1 cellular context compared by ENCODE assay signal in the genomic region with DNA sequence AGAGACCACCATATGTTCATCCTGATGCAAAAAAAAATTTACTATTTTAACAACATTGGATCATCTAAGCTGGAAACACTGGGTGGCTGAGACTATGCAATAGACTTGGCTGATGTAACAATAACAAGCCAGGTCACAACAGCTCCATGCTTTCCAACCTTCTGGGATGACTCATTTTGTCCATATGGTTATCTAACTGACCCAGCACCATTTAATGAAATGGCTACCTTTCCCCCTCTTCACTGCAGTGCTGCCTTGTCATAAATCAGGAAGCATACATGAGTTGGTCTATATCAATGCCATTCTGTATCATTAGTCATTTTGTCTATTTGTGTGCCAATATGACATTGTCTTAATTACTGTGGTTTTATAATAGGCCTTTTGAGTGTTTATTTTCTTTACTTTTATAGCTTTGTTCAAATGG.
TF ChIP-seq lines count a peak whose summit lies in the region.

No MANE protein-coding gene starts in this region.

TF ChIP-seq in K562, 482 proteins besides CTCF, POLR2A, EP300 and RAD21 (continued from another document and continues in another):
- TF ChIP-seq, protein P1, sequence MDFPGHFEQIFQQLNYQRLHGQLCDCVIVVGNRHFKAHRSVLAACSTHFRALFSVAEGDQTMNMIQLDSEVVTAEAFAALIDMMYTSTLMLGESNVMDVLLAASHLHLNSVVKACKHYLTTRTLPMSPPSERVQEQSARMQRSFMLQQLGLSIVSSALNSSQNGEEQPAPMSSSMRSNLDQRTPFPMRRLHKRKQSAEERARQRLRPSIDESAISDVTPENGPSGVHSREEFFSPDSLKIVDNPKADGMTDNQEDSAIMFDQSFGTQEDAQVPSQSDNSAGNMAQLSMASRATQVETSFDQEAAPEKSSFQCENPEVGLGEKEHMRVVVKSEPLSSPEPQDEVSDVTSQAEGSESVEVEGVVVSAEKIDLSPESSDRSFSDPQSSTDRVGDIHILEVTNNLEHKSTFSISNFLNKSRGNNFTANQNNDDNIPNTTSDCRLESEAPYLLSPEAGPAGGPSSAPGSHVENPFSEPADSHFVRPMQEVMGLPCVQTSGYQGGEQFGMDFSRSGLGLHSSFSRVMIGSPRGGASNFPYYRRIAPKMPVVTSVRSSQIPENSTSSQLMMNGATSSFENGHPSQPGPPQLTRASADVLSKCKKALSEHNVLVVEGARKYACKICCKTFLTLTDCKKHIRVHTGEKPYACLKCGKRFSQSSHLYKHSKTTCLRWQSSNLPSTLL (IDR thresholded peaks at IDR 0.05): no peak
- TF ChIP-seq, protein P2, sequence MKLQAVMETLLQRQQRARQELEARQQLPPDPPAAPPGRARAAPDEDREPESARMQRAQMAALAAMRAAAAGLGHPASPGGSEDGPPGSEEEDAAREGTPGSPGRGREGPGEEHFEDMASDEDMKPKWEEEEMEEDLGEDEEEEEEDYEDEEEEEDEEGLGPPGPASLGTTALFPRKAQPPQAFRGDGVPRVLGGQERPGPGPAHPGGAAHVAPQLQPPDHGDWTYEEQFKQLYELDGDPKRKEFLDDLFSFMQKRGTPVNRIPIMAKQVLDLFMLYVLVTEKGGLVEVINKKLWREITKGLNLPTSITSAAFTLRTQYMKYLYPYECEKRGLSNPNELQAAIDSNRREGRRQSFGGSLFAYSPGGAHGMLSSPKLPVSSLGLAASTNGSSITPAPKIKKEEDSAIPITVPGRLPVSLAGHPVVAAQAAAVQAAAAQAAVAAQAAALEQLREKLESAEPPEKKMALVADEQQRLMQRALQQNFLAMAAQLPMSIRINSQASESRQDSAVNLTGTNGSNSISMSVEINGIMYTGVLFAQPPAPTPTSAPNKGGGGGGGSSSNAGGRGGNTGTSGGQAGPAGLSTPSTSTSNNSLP (IDR thresholded peaks at IDR 0.05; ENCODE audit: borderline replicate concordance, low read depth, low read length): peak; percentile 57; the same call in 1 of the 2 replicates
- TF ChIP-seq ETS2 (tag; IDR thresholded peaks at IDR 0.05; ENCODE audit: borderline replicate concordance, poor library complexity, severe bottlenecking) (no peak), MAFK (IDR thresholded peaks at IDR 0.05; ENCODE audit: low read length) (no peak), ETV1 (tag; conservative IDR thresholded peaks at IDR 0.05; ENCODE audit: low read depth) (no peak; the same call in 1 of the 2 replicates), ZNF174 (CRISPR knock-in tag; IDR thresholded peaks at IDR 0.05) (no peak), ZNF133 (CRISPR knock-in tag; IDR thresholded peaks at IDR 0.05) (no peak), ZNF217 (CRISPR knock-in tag; IDR thresholded peaks at IDR 0.05) (no peak), HLTF (IDR thresholded peaks at IDR 0.05) (no peak), LEF1 (IDR thresholded peaks at IDR 0.05) (peak; percentile 67), CBFA2T3 (IDR thresholded peaks at IDR 0.05) (peak; percentile 90), BRD9 (IDR thresholded peaks at IDR 0.05; ENCODE audit: low read depth, partially characterized antibody) (peak; percentile 71), ELF1 (tag; IDR thresholded peaks at IDR 0.05) (peak; percentile 22; the same call in 1 of the 2 replicates), MAFG (tag; conservative IDR thresholded peaks at IDR 0.05) (peak; percentile 17; the same call in 1 of the 2 replicates), GTF2E2 (tag; IDR thresholded peaks at IDR 0.05) (0 out of 2 replicates have a peak, but pooled peaks have one; percentile 5), RBBP5 (IDR thresholded peaks at IDR 0.05; ENCODE audit: borderline replicate concordance, insufficient read depth, low read length, poor library complexity, severe bottlenecking) (no peak), BRD4 (IDR thresholded peaks at IDR 0.05) (no peak), RBM34 (IDR thresholded peaks at IDR 0.05; ENCODE audit: borderline replicate concordance, insufficient read depth, low read length) (no peak), TGIF2 (CRISPR knock-in tag; IDR thresholded peaks at IDR 0.05) (no peak), TAF9B (IDR thresholded peaks at IDR 0.05; ENCODE audit: partially characterized antibody) (peak; percentile 48), CXXC5 (CRISPR knock-in tag; IDR thresholded peaks at IDR 0.05) (no peak)
- TF ChIP-seq, protein P3, sequence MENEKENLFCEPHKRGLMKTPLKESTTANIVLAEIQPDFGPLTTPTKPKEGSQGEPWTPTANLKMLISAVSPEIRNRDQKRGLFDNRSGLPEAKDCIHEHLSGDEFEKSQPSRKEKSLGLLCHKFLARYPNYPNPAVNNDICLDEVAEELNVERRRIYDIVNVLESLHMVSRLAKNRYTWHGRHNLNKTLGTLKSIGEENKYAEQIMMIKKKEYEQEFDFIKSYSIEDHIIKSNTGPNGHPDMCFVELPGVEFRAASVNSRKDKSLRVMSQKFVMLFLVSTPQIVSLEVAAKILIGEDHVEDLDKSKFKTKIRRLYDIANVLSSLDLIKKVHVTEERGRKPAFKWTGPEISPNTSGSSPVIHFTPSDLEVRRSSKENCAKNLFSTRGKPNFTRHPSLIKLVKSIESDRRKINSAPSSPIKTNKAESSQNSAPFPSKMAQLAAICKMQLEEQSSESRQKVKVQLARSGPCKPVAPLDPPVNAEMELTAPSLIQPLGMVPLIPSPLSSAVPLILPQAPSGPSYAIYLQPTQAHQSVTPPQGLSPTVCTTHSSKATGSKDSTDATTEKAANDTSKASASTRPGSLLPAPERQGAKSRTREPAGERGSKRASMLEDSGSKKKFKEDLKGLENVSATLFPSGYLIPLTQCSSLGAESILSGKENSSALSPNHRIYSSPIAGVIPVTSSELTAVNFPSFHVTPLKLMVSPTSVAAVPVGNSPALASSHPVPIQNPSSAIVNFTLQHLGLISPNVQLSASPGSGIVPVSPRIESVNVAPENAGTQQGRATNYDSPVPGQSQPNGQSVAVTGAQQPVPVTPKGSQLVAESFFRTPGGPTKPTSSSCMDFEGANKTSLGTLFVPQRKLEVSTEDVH (IDR thresholded peaks at IDR 0.05; ENCODE audit: low read depth, partially characterized antibody): no peak
- TF ChIP-seq, protein P4, sequence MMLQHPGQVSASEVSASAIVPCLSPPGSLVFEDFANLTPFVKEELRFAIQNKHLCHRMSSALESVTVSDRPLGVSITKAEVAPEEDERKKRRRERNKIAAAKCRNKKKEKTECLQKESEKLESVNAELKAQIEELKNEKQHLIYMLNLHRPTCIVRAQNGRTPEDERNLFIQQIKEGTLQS (IDR thresholded peaks at IDR 0.05): peak; percentile 97
- TF ChIP-seq, protein P4 (CRISPR knock-in tag; conservative IDR thresholded peaks at IDR 0.05): peak; percentile 98
- TF ChIP-seq, protein P5, sequence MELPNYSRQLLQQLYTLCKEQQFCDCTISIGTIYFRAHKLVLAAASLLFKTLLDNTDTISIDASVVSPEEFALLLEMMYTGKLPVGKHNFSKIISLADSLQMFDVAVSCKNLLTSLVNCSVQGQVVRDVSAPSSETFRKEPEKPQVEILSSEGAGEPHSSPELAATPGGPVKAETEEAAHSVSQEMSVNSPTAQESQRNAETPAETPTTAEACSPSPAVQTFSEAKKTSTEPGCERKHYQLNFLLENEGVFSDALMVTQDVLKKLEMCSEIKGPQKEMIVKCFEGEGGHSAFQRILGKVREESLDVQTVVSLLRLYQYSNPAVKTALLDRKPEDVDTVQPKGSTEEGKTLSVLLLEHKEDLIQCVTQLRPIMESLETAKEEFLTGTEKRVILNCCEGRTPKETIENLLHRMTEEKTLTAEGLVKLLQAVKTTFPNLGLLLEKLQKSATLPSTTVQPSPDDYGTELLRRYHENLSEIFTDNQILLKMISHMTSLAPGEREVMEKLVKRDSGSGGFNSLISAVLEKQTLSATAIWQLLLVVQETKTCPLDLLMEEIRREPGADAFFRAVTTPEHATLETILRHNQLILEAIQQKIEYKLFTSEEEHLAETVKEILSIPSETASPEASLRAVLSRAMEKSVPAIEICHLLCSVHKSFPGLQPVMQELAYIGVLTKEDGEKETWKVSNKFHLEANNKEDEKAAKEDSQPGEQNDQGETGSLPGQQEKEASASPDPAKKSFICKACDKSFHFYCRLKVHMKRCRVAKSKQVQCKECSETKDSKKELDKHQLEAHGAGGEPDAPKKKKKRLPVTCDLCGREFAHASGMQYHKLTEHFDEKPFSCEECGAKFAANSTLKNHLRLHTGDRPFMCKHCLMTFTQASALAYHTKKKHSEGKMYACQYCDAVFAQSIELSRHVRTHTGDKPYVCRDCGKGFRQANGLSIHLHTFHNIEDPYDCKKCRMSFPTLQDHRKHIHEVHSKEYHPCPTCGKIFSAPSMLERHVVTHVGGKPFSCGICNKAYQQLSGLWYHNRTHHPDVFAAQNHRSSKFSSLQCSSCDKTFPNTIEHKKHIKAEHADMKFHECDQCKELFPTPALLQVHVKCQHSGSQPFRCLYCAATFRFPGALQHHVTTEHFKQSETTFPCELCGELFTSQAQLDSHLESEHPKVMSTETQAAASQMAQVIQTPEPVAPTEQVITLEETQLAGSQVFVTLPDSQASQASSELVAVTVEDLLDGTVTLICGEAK (IDR thresholded peaks at IDR 0.05): no peak
- TF ChIP-seq, protein P5 (CRISPR knock-in tag; IDR thresholded peaks at IDR 0.05): no peak
- TF ChIP-seq, protein P6, sequence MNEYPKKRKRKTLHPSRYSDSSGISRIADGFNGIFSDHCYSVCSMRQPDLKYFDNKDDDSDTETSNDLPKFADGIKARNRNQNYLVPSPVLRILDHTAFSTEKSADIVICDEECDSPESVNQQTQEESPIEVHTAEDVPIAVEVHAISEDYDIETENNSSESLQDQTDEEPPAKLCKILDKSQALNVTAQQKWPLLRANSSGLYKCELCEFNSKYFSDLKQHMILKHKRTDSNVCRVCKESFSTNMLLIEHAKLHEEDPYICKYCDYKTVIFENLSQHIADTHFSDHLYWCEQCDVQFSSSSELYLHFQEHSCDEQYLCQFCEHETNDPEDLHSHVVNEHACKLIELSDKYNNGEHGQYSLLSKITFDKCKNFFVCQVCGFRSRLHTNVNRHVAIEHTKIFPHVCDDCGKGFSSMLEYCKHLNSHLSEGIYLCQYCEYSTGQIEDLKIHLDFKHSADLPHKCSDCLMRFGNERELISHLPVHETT (CRISPR knock-in tag; conservative IDR thresholded peaks at IDR 0.05 in 1 of 2, IDR thresholded peaks at IDR 0.05 in 1 of 2): no peak; a peak in 1 of 4 replicates
- TF ChIP-seq, protein P7, sequence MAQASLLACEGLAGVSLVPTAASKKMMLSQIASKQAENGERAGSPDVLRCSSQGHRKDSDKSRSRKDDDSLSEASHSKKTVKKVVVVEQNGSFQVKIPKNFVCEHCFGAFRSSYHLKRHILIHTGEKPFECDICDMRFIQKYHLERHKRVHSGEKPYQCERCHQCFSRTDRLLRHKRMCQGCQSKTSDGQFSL (CRISPR knock-in tag; IDR thresholded peaks at IDR 0.05): no peak
- TF ChIP-seq, protein P7 (tag; IDR thresholded peaks at IDR 0.05): no peak
- TF ChIP-seq, protein P8, sequence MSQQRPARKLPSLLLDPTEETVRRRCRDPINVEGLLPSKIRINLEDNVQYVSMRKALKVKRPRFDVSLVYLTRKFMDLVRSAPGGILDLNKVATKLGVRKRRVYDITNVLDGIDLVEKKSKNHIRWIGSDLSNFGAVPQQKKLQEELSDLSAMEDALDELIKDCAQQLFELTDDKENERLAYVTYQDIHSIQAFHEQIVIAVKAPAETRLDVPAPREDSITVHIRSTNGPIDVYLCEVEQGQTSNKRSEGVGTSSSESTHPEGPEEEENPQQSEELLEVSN (IDR thresholded peaks at IDR 0.05; ENCODE audit: borderline replicate concordance in 1 of 2, extremely low read depth in 1 of 2, insufficient read depth in 1 of 2, insufficient read length in 1 of 2, low read depth in 1 of 2, low read length in 1 of 2, poor library complexity in 1 of 2, severe bottlenecking in 1 of 2): no peak
- TF ChIP-seq, protein P9, sequence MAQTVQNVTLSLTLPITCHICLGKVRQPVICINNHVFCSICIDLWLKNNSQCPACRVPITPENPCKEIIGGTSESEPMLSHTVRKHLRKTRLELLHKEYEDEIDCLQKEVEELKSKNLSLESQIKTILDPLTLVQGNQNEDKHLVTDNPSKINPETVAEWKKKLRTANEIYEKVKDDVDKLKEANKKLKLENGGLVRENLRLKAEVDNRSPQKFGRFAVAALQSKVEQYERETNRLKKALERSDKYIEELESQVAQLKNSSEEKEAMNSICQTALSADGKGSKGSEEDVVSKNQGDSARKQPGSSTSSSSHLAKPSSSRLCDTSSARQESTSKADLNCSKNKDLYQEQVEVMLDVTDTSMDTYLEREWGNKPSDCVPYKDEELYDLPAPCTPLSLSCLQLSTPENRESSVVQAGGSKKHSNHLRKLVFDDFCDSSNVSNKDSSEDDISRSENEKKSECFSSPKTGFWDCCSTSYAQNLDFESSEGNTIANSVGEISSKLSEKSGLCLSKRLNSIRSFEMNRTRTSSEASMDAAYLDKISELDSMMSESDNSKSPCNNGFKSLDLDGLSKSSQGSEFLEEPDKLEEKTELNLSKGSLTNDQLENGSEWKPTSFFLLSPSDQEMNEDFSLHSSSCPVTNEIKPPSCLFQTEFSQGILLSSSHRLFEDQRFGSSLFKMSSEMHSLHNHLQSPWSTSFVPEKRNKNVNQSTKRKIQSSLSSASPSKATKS (CRISPR knock-in tag; IDR thresholded peaks at IDR 0.05): no peak
